ENCODE assay signal across 1 cellular context in the genomic region with DNA sequence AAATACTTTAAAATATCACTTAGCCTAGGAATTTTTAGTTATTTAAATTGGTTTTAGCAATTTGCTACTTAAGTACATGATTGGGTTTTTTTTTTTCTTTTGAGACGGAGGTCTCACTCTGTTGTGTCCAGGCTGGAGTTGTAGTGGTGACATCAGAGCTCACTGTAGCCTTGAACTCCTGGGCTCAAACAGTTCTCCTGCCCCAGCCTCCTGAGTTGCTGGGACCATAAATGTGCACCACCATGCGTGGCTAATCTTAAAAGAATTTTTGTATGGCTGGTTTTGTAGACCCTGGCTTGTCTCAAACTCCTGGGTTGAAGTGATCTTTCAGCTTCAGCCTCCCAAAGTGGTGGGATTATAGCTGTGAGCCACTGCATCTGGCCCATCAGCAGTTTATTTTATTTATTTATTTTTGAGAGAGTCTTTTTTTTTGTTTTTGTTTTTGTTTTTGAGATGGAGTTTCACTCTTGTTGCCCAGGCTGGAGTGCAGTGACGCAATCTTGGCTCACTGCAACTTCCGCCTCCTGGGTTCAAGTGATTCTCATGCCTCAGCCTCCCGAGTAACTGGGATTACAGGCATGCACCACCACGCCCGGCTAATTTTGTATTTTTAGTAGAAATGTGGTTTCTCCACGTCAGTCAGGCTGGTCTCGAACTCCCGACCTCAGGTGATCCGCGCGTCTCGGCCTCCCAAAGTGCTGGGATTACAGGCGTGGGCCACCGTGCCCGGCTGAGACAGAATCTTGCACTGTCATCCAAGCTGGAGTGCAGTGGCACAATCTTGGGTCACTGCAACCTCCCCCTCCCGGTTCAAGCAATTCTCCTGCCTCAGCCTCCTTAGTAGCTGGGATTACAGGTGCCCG.
TF ChIP-seq lines count a peak whose summit lies in the region.

No MANE protein-coding gene starts in this region.

TF ChIP-seq in HepG2, 621 proteins besides CTCF, POLR2A, EP300 and RAD21:
- peak; percentile 20; the same call in 1 of the 2 replicates for TF ChIP-seq HOXA3 (CRISPR knock-in tag; IDR thresholded peaks at IDR 0.05)
- TF ChIP-seq, protein P1, sequence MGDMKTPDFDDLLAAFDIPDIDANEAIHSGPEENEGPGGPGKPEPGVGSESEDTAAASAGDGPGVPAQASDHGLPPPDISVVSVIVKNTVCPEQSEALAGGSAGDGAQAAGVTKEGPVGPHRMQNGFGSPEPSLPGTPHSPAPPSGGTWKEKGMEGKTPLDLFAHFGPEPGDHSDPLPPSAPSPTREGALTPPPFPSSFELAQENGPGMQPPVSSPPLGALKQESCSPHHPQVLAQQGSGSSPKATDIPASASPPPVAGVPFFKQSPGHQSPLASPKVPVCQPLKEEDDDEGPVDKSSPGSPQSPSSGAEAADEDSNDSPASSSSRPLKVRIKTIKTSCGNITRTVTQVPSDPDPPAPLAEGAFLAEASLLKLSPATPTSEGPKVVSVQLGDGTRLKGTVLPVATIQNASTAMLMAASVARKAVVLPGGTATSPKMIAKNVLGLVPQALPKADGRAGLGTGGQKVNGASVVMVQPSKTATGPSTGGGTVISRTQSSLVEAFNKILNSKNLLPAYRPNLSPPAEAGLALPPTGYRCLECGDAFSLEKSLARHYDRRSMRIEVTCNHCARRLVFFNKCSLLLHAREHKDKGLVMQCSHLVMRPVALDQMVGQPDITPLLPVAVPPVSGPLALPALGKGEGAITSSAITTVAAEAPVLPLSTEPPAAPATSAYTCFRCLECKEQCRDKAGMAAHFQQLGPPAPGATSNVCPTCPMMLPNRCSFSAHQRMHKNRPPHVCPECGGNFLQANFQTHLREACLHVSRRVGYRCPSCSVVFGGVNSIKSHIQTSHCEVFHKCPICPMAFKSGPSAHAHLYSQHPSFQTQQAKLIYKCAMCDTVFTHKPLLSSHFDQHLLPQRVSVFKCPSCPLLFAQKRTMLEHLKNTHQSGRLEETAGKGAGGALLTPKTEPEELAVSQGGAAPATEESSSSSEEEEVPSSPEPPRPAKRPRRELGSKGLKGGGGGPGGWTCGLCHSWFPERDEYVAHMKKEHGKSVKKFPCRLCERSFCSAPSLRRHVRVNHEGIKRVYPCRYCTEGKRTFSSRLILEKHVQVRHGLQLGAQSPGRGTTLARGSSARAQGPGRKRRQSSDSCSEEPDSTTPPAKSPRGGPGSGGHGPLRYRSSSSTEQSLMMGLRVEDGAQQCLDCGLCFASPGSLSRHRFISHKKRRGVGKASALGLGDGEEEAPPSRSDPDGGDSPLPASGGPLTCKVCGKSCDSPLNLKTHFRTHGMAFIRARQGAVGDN (CRISPR knock-in tag; IDR thresholded peaks at IDR 0.05), result peak; percentile 12; the same call in 1 of the 2 replicates
- peak; percentile 49; the same call in 1 of the 2 replicates for TF ChIP-seq ZNF362 (CRISPR knock-in tag; IDR thresholded peaks at IDR 0.05; ENCODE audit: borderline replicate concordance)
- TF ChIP-seq, protein P2, sequence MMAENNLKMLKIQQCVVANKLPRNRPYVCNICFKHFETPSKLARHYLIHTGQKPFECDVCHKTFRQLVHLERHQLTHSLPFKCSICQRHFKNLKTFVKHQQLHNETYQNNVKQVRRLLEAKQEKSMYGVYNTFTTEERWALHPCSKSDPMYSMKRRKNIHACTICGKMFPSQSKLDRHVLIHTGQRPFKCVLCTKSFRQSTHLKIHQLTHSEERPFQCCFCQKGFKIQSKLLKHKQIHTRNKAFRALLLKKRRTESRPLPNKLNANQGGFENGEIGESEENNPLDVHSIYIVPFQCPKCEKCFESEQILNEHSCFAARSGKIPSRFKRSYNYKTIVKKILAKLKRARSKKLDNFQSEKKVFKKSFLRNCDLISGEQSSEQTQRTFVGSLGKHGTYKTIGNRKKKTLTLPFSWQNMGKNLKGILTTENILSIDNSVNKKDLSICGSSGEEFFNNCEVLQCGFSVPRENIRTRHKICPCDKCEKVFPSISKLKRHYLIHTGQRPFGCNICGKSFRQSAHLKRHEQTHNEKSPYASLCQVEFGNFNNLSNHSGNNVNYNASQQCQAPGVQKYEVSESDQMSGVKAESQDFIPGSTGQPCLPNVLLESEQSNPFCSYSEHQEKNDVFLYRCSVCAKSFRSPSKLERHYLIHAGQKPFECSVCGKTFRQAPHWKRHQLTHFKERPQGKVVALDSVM (CRISPR knock-in tag; IDR thresholded peaks at IDR 0.05), result peak; percentile 91
- peak; percentile 52; the same call in 1 of the 2 replicates for TF ChIP-seq RARA (CRISPR knock-in tag; IDR thresholded peaks at IDR 0.05)
- TF ChIP-seq HNF4A (CRISPR knock-in tag; IDR thresholded peaks at IDR 0.05), result peak; percentile 32; the same call in 1 of the 2 replicates
- 0 out of 2 replicates have a peak, but pooled peaks have one; percentile 34 for TF ChIP-seq ZNF121 (CRISPR knock-in tag; IDR thresholded peaks at IDR 0.05)
- TF ChIP-seq FOSL2 (CRISPR knock-in tag; IDR thresholded peaks at IDR 0.05), result 0 out of 2 replicates have a peak, but pooled peaks have one; percentile 20
- TF ChIP-seq SAP130 (CRISPR knock-in tag; IDR thresholded peaks at IDR 0.05; ENCODE audit: low read depth), result peak; percentile 37; the same call in 1 of the 2 replicates
- 0 out of 2 replicates have a peak, but pooled peaks have one; percentile 34 for TF ChIP-seq MED1 (CRISPR knock-in tag; IDR thresholded peaks at IDR 0.05)
